In genomic region chr17:3887394-3887793, GRCh38 we compare ENCODE assay signal across 11 cellular contexts. TPM values are rescaled to one million over a fixed set of nuclear protein-coding genes. Genes with fewer than 3 reads are reported as not detected.
DNase-seq lines count a peak whose midpoint lies in the region; ATAC-seq and TF ChIP-seq lines count a peak whose summit lies in the region.
"Had no signal": no experiment of that assay in that cellular context is flagged by ENCODE, and none has a peak within 500 bp of the region (broad histone marks: within the 10 kb centered on the region; RNA-seq: fewer than 3 reads in every experiment).

No MANE protein-coding gene starts in this region.

- no peak for DNase-seq in activated T-cell treated with anti-CD3 and anti-CD28 coated beads, Interleukin-2, amount 50 U/mL, for 72 hours
- DNase-seq in activated T-cell treated with anti-CD3 and anti-CD28 coated beads for 4 hours (no peak), lower lobe of right lung (no peak), testis (no peak), SW 1271 (lab: John Stamatoyannopoulos, UW) (no peak)
- no peak for DNase-seq in activated naive CD8-positive, alpha-beta T cell treated with anti-CD3 and anti-CD28 coated beads for 36 hours
- DNase-seq: NCI-H748 treated with DMSO at 0.1 percent for 48 hours; stimulated activated CD4-positive, alpha-beta T cell treated with anti-CD3 and anti-CD28 coated beads, Interleukin-4, amount 100 ng/mL, for 4 hours had no signal

- H3K4me1 Mint-ChIP-seq in activated T-cell treated with anti-CD3 and anti-CD28 coated beads, Interleukin-2, amount 50 U/mL, for 72 hours (ENCODE audit: low read depth): peaks cover 38% of the 10 kb centered on the region
- H3K4me1 Mint-ChIP-seq in activated naive CD8-positive, alpha-beta T cell treated with anti-CD3 and anti-CD28 coated beads for 36 hours: peaks cover 34% of the 10 kb centered on the region

- peaks cover 28% of the 10 kb centered on the region for H3K36me3 ChIP-seq in lower lobe of right lung
- H3K36me3 ChIP-seq in testis (ENCODE audit: low read depth, missing control alignments): no peaks in the 10 kb centered on the region

- WGBS in testis, 2 donors: 90 to 93% methylated on average over 2 of the region's 2 CpGs

- no peak for ATAC-seq in activated T-cell treated with anti-CD3 and anti-CD28 coated beads, Interleukin-2, amount 50 U/mL, for 72 hours (replicated peaks in 1 of 2)
- no peak for ATAC-seq in lower lobe of right lung
- no peak for ATAC-seq in activated CD4-positive, CD25-positive, alpha-beta regulatory T cell treated with anti-CD3 and anti-CD28 coated beads, Interleukin-2, amount 50 U/mL, for 24 hours

- H3K27me3 ChIP-seq in lower lobe of right lung (ENCODE audit: low read depth) (no peaks in the 10 kb centered on the region), testis (no peaks in the 10 kb centered on the region)

- no peak for TF ChIP-seq POLR2A in testis (IDR thresholded peaks at IDR 0.05)

- H3K27ac ChIP-seq in lower lobe of right lung: peak overlapping the region; percentile 73
- peak overlapping the region; percentile 75 for H3K27ac ChIP-seq in temporal lobe (ENCODE audit: low read depth, low read length)
- peak overlapping the region in 1 of 2 donors; percentile 86 for H3K27ac ChIP-seq in testis

- H3K4me1 ChIP-seq in lower lobe of right lung: peaks cover 56% of the 10 kb centered on the region
- H3K4me1 ChIP-seq in testis: peaks cover 32% of the 10 kb centered on the region

- H3K9me3 ChIP-seq in lower lobe of right lung (no peaks in the 10 kb centered on the region), testis (no peaks in the 10 kb centered on the region)

- H3K4me3 ChIP-seq in lower lobe of right lung: no peak overlapping the region
- no peak overlapping the region for H3K4me3 ChIP-seq in testis

- H3K9me3 Mint-ChIP-seq in activated T-cell treated with anti-CD3 and anti-CD28 coated beads, Interleukin-2, amount 50 U/mL, for 72 hours: no peaks in the 10 kb centered on the region
- no peaks in the 10 kb centered on the region for H3K9me3 Mint-ChIP-seq in activated naive CD8-positive, alpha-beta T cell treated with anti-CD3 and anti-CD28 coated beads for 36 hours

- intact Hi-C loops in lower lobe of right lung (cut with DNase I): no loop called here
- intact Hi-C loops in testis (cut with DNase I; ENCODE audit: low total_unique reads): no loop called here

- no peaks in the 10 kb centered on the region for H3K36me3 Mint-ChIP-seq in activated T-cell treated with anti-CD3 and anti-CD28 coated beads, Interleukin-2, amount 50 U/mL, for 72 hours (ENCODE audit: insufficient read depth in 2 of 2)
- no peaks in the 10 kb centered on the region for H3K36me3 Mint-ChIP-seq in activated naive CD8-positive, alpha-beta T cell treated with anti-CD3 and anti-CD28 coated beads for 36 hours

- H3K27ac Mint-ChIP-seq in activated T-cell treated with anti-CD3 and anti-CD28 coated beads, Interleukin-2, amount 50 U/mL, for 72 hours: peak overlapping the region; percentile 20
- H3K27ac Mint-ChIP-seq in activated naive CD8-positive, alpha-beta T cell treated with anti-CD3 and anti-CD28 coated beads for 36 hours: peak overlapping the region; percentile 43

- TF ChIP-seq CTCF in lower lobe of right lung (IDR thresholded peaks at IDR 0.05) (no peak), testis (IDR thresholded peaks at IDR 0.05) (no peak)

- peak overlapping the region; percentile 22 to 29 for H3K4me3 Mint-ChIP-seq in activated T-cell treated with anti-CD3 and anti-CD28 coated beads, Interleukin-2, amount 50 U/mL, for 72 hours
- H3K4me3 Mint-ChIP-seq in activated naive CD8-positive, alpha-beta T cell treated with anti-CD3 and anti-CD28 coated beads for 36 hours: peak overlapping the region; percentile 5

- H3K27me3 Mint-ChIP-seq in activated T-cell treated with anti-CD3 and anti-CD28 coated beads, Interleukin-2, amount 50 U/mL, for 72 hours (ENCODE audit: low read depth): no peaks in the 10 kb centered on the region
- H3K27me3 Mint-ChIP-seq in activated naive CD8-positive, alpha-beta T cell treated with anti-CD3 and anti-CD28 coated beads for 36 hours: no peaks in the 10 kb centered on the region

RNA-seq across cellular contexts. Expression of gene CAMKK1, which starts 5.5 kb away (rescaled TPM):
- 1 to 10 TPM; 2.2 to 2.6 TPM for total RNA-seq in activated T-cell treated with anti-CD3 and anti-CD28 coated beads, Interleukin-2, amount 50 U/mL, for 72 hours
- total RNA-seq in activated naive CD8-positive, alpha-beta T cell treated with anti-CD3 and anti-CD28 coated beads for 36 hours: 1 to 10 TPM; 4.8 to 5.0 TPM
- total RNA-seq in lower lobe of right lung (9.7 TPM), temporal lobe (5.7 TPM), testis (10 to 100 TPM; 19.7 to 21.6 TPM)
- polyA plus RNA-seq in testis (ENCODE audit: insufficient read depth, low read depth, low replicate concordance): 18.5 TPM

RNA-seq across cellular contexts. Expression of gene P2RX1, which starts 28.9 kb away (rescaled TPM):
- 1 to 10 TPM; 1.6 to 2.3 TPM for total RNA-seq in activated T-cell treated with anti-CD3 and anti-CD28 coated beads, Interleukin-2, amount 50 U/mL, for 72 hours
- under 1 TPM; 0.45 to 0.54 TPM for total RNA-seq in activated naive CD8-positive, alpha-beta T cell treated with anti-CD3 and anti-CD28 coated beads for 36 hours
- total RNA-seq in lower lobe of right lung (8.7 TPM), temporal lobe (under 0.01 TPM), testis (10 to 100 TPM in 1 of 2 donors, 1 to 10 TPM in 1; 5.0 to 15.2 TPM)
- polyA plus RNA-seq in testis (ENCODE audit: insufficient read depth, low read depth, low replicate concordance): 2.5 TPM
- total RNA-seq: bronchial epithelial cell had no signal

RNA-seq across cellular contexts. Expression of gene NCBP3, which starts 41.3 kb away (rescaled TPM):
- 10 to 100 TPM; 65.1 to 65.8 TPM for total RNA-seq in activated T-cell treated with anti-CD3 and anti-CD28 coated beads, Interleukin-2, amount 50 U/mL, for 72 hours
- total RNA-seq in activated naive CD8-positive, alpha-beta T cell treated with anti-CD3 and anti-CD28 coated beads for 36 hours: 10 to 100 TPM; 39.9 to 41.1 TPM
- total RNA-seq in lower lobe of right lung (40.3 TPM), temporal lobe (21.6 TPM), testis (10 to 100 TPM; 37.2 to 37.7 TPM)
- 61.6 TPM for polyA plus RNA-seq in testis (ENCODE audit: insufficient read depth, low read depth, low replicate concordance)
